ENCODE assay signal across 9 cellular contexts in genomic region chr10:79502561-79503309, GRCh38. TPM values are rescaled to one million over a fixed set of nuclear protein-coding genes. Genes with fewer than 3 reads are reported as not detected.
DNase-seq lines count a peak whose midpoint lies in the region; ATAC-seq and TF ChIP-seq lines count a peak whose summit lies in the region.
"Had no signal": no experiment of that assay in that cellular context is flagged by ENCODE, and none has a peak within 500 bp of the region (broad histone marks: within the 10 kb centered on the region; RNA-seq: fewer than 3 reads in every experiment).

No MANE protein-coding gene starts in this region.

- TF ChIP-seq POLR2A in esophagus squamous epithelium (IDR thresholded peaks at IDR 0.05): no peak

- intact Hi-C loops in esophagus squamous epithelium (cut with DNase I): no loop called here

- H3K27me3 ChIP-seq in kidney epithelial cell (ENCODE audit: control insufficient read depth, insufficient read depth, low read length): peaks cover 16% of the 10 kb centered on the region
- peaks cover 0 to 64% (median 0%) of the 10 kb centered on the region in 4 donors for H3K27me3 ChIP-seq in esophagus squamous epithelium
- H3K27me3 ChIP-seq: SJSA1 had no signal

- H3K27ac Mint-ChIP-seq in stimulated activated naive CD8-positive, alpha-beta T cell treated with anti-CD3 and anti-CD28 coated beads, Interleukin-15, amount 100 ng/mL, for 72 hours: peak overlapping the region; percentile 51 to 52
- peak overlapping the region in 1 of 6 donors; percentile 36 for H3K27ac Mint-ChIP-seq in immature natural killer cell

- H3K4me3 ChIP-seq in kidney epithelial cell (ENCODE audit: low read depth, low read length) (no peak overlapping the region), esophagus squamous epithelium (no peak overlapping the region)
- H3K4me3 ChIP-seq: SJSA1 had no signal

- ATAC-seq in stimulated activated naive CD8-positive, alpha-beta T cell treated with anti-CD3 and anti-CD28 coated beads, Interleukin-15, amount 100 ng/mL, for 72 hours: no peak
- ATAC-seq in stimulated activated naive CD8-positive, alpha-beta T cell treated with anti-CD3 and anti-CD28 coated beads, Interleukin-15, Interleukin-2, amounts not matched to agents 100 U/mL and 50 U/mL, for 24 hours: no peak

- H3K9me3 Mint-ChIP-seq in stimulated activated naive CD8-positive, alpha-beta T cell treated with anti-CD3 and anti-CD28 coated beads, Interleukin-15, amount 100 ng/mL, for 72 hours: no peaks in the 10 kb centered on the region
- H3K9me3 Mint-ChIP-seq in immature natural killer cell: no peaks in the 10 kb centered on the region

- H3K36me3 Mint-ChIP-seq in immature natural killer cell: peaks cover 0 to 4% (median 0%) of the 10 kb centered on the region in 3 donors

- WGBS in esophagus squamous epithelium, 2 donors: 26 to 30% methylated on average over 5 of the region's 7 CpGs

- no peaks in the 10 kb centered on the region for H3K4me1 ChIP-seq in esophagus squamous epithelium

- no peak overlapping the region for H3K27ac ChIP-seq in VCaP
- H3K27ac ChIP-seq in esophagus squamous epithelium: no peak overlapping the region
- H3K27ac ChIP-seq: SJSA1 had no signal

- H3K36me3 ChIP-seq in kidney epithelial cell (ENCODE audit: control insufficient read depth, insufficient read depth, low read length) (no peaks in the 10 kb centered on the region), esophagus squamous epithelium (no peaks in the 10 kb centered on the region)
- H3K36me3 ChIP-seq: SJSA1 had no signal

- DNase-seq in stimulated activated naive CD8-positive, alpha-beta T cell treated with anti-CD3 and anti-CD28 coated beads, Interleukin-15, amount 100 ng/mL, for 72 hours: no peak
- no peak for DNase-seq in stimulated activated naive CD8-positive, alpha-beta T cell treated with anti-CD3 and anti-CD28 coated beads, Interleukin-15, Interleukin-2, amounts not matched to agents 100 U/mL and 50 U/mL, for 24 hours
- DNase-seq in kidney epithelial cell (ENCODE audit: low read depth) (no peak), immature natural killer cell (no peak), cerebellar nuclear complex (lab: John Stamatoyannopoulos, UW) (no peak), NCI-H1092 treated with DMSO at 0.1 percent for 48 hours (lab: John Stamatoyannopoulos, UW) (no peak), esophagus squamous epithelium (lab: John Stamatoyannopoulos, UW) (no peak)

- peaks cover 10% of the 10 kb centered on the region for H3K4me1 Mint-ChIP-seq in stimulated activated naive CD8-positive, alpha-beta T cell treated with anti-CD3 and anti-CD28 coated beads, Interleukin-15, amount 100 ng/mL, for 72 hours
- no peaks in the 10 kb centered on the region for H3K4me1 Mint-ChIP-seq in immature natural killer cell

- H3K4me3 Mint-ChIP-seq in stimulated activated naive CD8-positive, alpha-beta T cell treated with anti-CD3 and anti-CD28 coated beads, Interleukin-15, amount 100 ng/mL, for 72 hours: no peak overlapping the region
- peak overlapping the region in 1 of 5 donors; percentile 4 for H3K4me3 Mint-ChIP-seq in immature natural killer cell

- H3K9me3 ChIP-seq in esophagus squamous epithelium: no peaks in the 10 kb centered on the region
- H3K9me3 ChIP-seq: SJSA1 had no signal

- H3K27me3 Mint-ChIP-seq in stimulated activated naive CD8-positive, alpha-beta T cell treated with anti-CD3 and anti-CD28 coated beads, Interleukin-15, amount 100 ng/mL, for 72 hours: peaks cover 56% of the 10 kb centered on the region
- peaks cover 4 to 13% (median 7%) of the 10 kb centered on the region in 3 donors for H3K27me3 Mint-ChIP-seq in immature natural killer cell (ENCODE audit: low read depth in 3 of 3)

- TF ChIP-seq CTCF in VCaP (conservative IDR thresholded peaks at IDR 0.05): peak; percentile 75
- TF ChIP-seq CTCF in kidney epithelial cell (IDR thresholded peaks at IDR 0.05; ENCODE audit: insufficient read depth, low read length, poor library complexity, severe bottlenecking): peak; percentile 58
- TF ChIP-seq CTCF in esophagus squamous epithelium (IDR thresholded peaks at IDR 0.05): peak in 3 of 6 experiments; percentile 18 to 27 (median 25)

RNA-seq across cellular contexts. Expression of gene EIF5AL1, which starts 9.6 kb away (rescaled TPM):
- 0.38 and 0.41 TPM in 2 replicates for total RNA-seq in kidney epithelial cell
- under 1 TPM; 0.21 to 0.48 (median 0.38) TPM for polyA plus RNA-seq in immature natural killer cell
- under 1 TPM; 0.32 to 0.70 (median 0.42) TPM for total RNA-seq in esophagus squamous epithelium

RNA-seq across cellular contexts. Expression of gene ZCCHC24, which starts 57.3 kb away (rescaled TPM):
- total RNA-seq in kidney epithelial cell (6.2 and 8.6 TPM in 2 replicates), esophagus squamous epithelium (10 to 100 TPM in 1 of 4 donors, 1 to 10 TPM in 3; 2.2 to 26.1 (median 6.4) TPM)
- 1 to 10 TPM; 1.6 to 2.2 (median 1.7) TPM for polyA plus RNA-seq in immature natural killer cell

RNA-seq across cellular contexts. Expression of gene SFTPA2, which starts 57.5 kb away (rescaled TPM):
- total RNA-seq in kidney epithelial cell (not detected in 2 replicates), esophagus squamous epithelium (under 1 TPM in 1 of 4 donors, not detected in 3; 0.27 TPM)
- polyA plus RNA-seq in immature natural killer cell: not detected
- total RNA-seq: SJSA1 had no signal
